ENCODE assay signal across 25 cellular contexts in the genomic region with DNA sequence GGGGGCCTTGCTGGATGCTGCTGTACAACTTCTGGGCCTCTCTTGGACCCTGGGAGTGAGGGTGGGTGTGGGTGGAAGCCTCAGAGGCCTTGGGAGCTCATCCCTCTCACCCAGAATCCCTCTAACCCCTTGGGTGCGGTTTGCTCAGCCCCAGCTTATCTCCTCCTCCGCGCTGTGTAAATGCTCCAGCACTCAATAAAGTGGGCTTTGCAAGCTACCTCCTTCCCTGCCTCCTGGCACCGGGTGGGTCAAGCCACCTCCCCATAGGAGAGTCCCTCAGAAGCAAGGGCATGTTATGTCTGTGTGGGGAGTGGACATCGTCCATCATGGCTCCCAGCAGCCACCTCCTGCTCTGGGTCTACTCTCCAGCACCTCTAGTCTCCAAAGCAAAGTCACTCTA. TPM values are rescaled to one million over a fixed set of nuclear protein-coding genes. Genes with fewer than 3 reads are reported as not detected.
DNase-seq lines count a peak whose midpoint lies in the region; ATAC-seq lines count a peak whose summit lies in the region.
"Had no signal": no experiment of that assay in that cellular context is flagged by ENCODE, and none has a peak within 500 bp of the region (broad histone marks: within the 10 kb centered on the region; RNA-seq: fewer than 3 reads in every experiment).

No MANE protein-coding gene starts in this region.

- 70 to 81% methylated on average over 5 of the region's 5 CpGs for WGBS in aorta, 2 donors

- H3K4me1 ChIP-seq in naive thymus-derived CD4-positive, alpha-beta T cell (ENCODE audit: control insufficient read depth in 2 of 2, insufficient read depth in 2 of 2, low read length in 2 of 2) = peaks cover 37 to 38% of the 10 kb centered on the region in 2 donors
- H3K4me1 ChIP-seq in aorta (ENCODE audit: control insufficient read depth in 1 of 2, insufficient read depth in 2 of 2, low read length in 2 of 2) = no peaks in the 10 kb centered on the region

- peaks cover 19 to 75% (median 25%) of the 10 kb centered on the region in 3 experiments for H3K36me3 ChIP-seq in naive thymus-derived CD4-positive, alpha-beta T cell (ENCODE audit: control insufficient read depth in 2 of 3, insufficient read depth in 3 of 3, low read length in 3 of 3)
- peaks cover 0 to 4% of the 10 kb centered on the region in 2 donors for H3K36me3 ChIP-seq in aorta (ENCODE audit: control insufficient read depth in 1 of 2, insufficient read depth in 2 of 2, low read length in 1 of 2)

- H3K4me3 Mint-ChIP-seq in activated naive CD4-positive, alpha-beta T cell treated with anti-CD3 and anti-CD28 coated beads, Interleukin-2, amount 10 ng/mL, durations not matched to agents 7 days and 5 days = no peak overlapping the region
- H3K4me3 Mint-ChIP-seq in activated naive CD4-positive, alpha-beta T cell treated with anti-CD3 and anti-CD28 coated beads for 36 hours = no peak overlapping the region
- H3K4me3 Mint-ChIP-seq in activated T-helper 2 cell treated with anti-CD3 and anti-CD28 coated beads, Interferon-gamma antibody, Interleukin-2, Interleukin-4, amounts not matched to agents 10 μg/mL and 5 μg/mL and 100 μg/mL, durations not matched to agents 14 hours and 24 hours and 36 hours (ENCODE audit: low read depth) = no peak overlapping the region
- no peak overlapping the region for H3K4me3 Mint-ChIP-seq in naive thymus-derived CD4-positive, alpha-beta T cell
- H3K4me3 Mint-ChIP-seq: T-helper 17 cell had no signal

- H3K27ac ChIP-seq in naive thymus-derived CD4-positive, alpha-beta T cell (ENCODE audit: low read depth, low read length) = peak overlapping the region; percentile 24
- H3K27ac ChIP-seq in aorta (ENCODE audit: low read depth in 1 of 2, low read length in 2 of 2) = no peak overlapping the region
- H3K27ac ChIP-seq: SK-N-MC had no signal

- no peak for DNase-seq in activated naive CD4-positive, alpha-beta T cell treated with anti-CD3 and anti-CD28 coated beads, Interleukin-2, amount 10 ng/mL, durations not matched to agents 7 days and 5 days
- DNase-seq in activated naive CD4-positive, alpha-beta T cell treated with anti-CD3 and anti-CD28 coated beads for 36 hours = no peak
- no peak for DNase-seq in activated T-helper 2 cell treated with anti-CD3 and anti-CD28 coated beads, Interferon-gamma antibody, Interleukin-2, Interleukin-4, amounts not matched to agents 10 μg/mL and 5 μg/mL and 100 μg/mL, durations not matched to agents 14 hours and 24 hours and 36 hours (ENCODE audit: low spot score)
- no peak for DNase-seq in naive thymus-derived CD4-positive, alpha-beta T cell
- DNase-seq in aorta = peak; percentile 24 to 53
- no peak for DNase-seq in MV-4-11 (lab: John Stamatoyannopoulos, UW)
- no peak for DNase-seq in NCI-H1417 (lab: John Stamatoyannopoulos, UW)
- DNase-seq: activated CD4-positive, alpha-beta T cell treated with anti-CD3 and anti-CD28 coated beads for 4 hours; activated naive CD4-positive, alpha-beta T cell treated with anti-CD3 and anti-CD28 coated beads, Interleukin-2, amount 50 U/mL, for 16 hours; C1 segment of cervical spinal cord; DMS 273 treated with DMSO at 0.1 percent for 48 hours; head of caudate nucleus; IMR-90; kidney glomerular epithelial cell; NCI-H1092 treated with DMSO at 0.1 percent for 48 hours; NCI-H2081; NCI-H345; NCI-H774; nucleus accumbens; T-helper 17 cell had no signal

- POLR2A ChIA-PET in naive thymus-derived CD4-positive, alpha-beta T cell (lab: Charles Lee) = interaction anchor here (0.6 to 1.8 kb wide), 4 partner anchors 19 to 160 kb away, joined by 3 to 4 read pairs (median 3); no protein-coding TSS in a partner anchor

- no peaks in the 10 kb centered on the region for H3K9me3 ChIP-seq in naive thymus-derived CD4-positive, alpha-beta T cell (ENCODE audit: control insufficient read depth in 2 of 3, low read length in 3 of 3)
- H3K9me3 ChIP-seq in aorta (ENCODE audit: control insufficient read depth, low read length) = no peaks in the 10 kb centered on the region
- H3K9me3 ChIP-seq: suprapubic skin had no signal

- no peaks in the 10 kb centered on the region for H3K27me3 ChIP-seq in naive thymus-derived CD4-positive, alpha-beta T cell (ENCODE audit: control insufficient read depth in 2 of 2, insufficient read depth in 2 of 2, low read length in 2 of 2)
- no peaks in the 10 kb centered on the region for H3K27me3 ChIP-seq in aorta (ENCODE audit: control insufficient read depth in 1 of 2, insufficient read depth in 2 of 2, low read length in 1 of 2)
- H3K27me3 ChIP-seq: suprapubic skin had no signal

- intact Hi-C loops in activated naive CD4-positive, alpha-beta T cell treated with anti-CD3 and anti-CD28 coated beads for 36 hours (cut with micrococcal nuclease) = no loop called here
- intact Hi-C loops in activated T-helper 2 cell treated with anti-CD3 and anti-CD28 coated beads, Interferon-gamma antibody, Interleukin-2, Interleukin-4, amounts not matched to agents 10 μg/mL and 5 μg/mL and 100 μg/mL, durations not matched to agents 14 hours and 24 hours and 36 hours (cut with micrococcal nuclease) = no loop called here
- intact Hi-C loops in naive thymus-derived CD4-positive, alpha-beta T cell (cut with micrococcal nuclease) = loop anchor here in 1 of 2 donors (10.0 kb wide), 1 partner anchor 445 kb away; the partner anchor contains the start of gene SEC14L5
- intact Hi-C loops in aorta (cut with DNase I) = no loop called here

- H3K27ac Mint-ChIP-seq in activated naive CD4-positive, alpha-beta T cell treated with anti-CD3 and anti-CD28 coated beads, Interleukin-2, amount 10 ng/mL, durations not matched to agents 7 days and 5 days = peak overlapping the region; percentile 67
- H3K27ac Mint-ChIP-seq in activated naive CD4-positive, alpha-beta T cell treated with anti-CD3 and anti-CD28 coated beads for 36 hours = no peak overlapping the region
- H3K27ac Mint-ChIP-seq in activated T-helper 2 cell treated with anti-CD3 and anti-CD28 coated beads, Interferon-gamma antibody, Interleukin-2, Interleukin-4, amounts not matched to agents 10 μg/mL and 5 μg/mL and 100 μg/mL, durations not matched to agents 14 hours and 24 hours and 36 hours = peak overlapping the region; percentile 33
- H3K27ac Mint-ChIP-seq in naive thymus-derived CD4-positive, alpha-beta T cell = peak overlapping the region in 6 of 9 donors; percentile 62 to 91 (median 80)

- no peak for ATAC-seq in naive thymus-derived CD4-positive, alpha-beta T cell
- ATAC-seq in aorta (ENCODE audit: low FRiP score) = no peak
- ATAC-seq: T-helper 17 cell had no signal

- H3K4me3 ChIP-seq in naive thymus-derived CD4-positive, alpha-beta T cell (ENCODE audit: low read length) = no peak overlapping the region
- no peak overlapping the region for H3K4me3 ChIP-seq in aorta (ENCODE audit: low read length in 2 of 2)
- H3K4me3 ChIP-seq: SK-N-MC, suprapubic skin had no signal

- CTCF ChIA-PET in activated naive CD4-positive, alpha-beta T cell treated with anti-CD3 and anti-CD28 coated beads, Interleukin-2, amount 10 ng/mL, durations not matched to agents 7 days and 5 days (lab: Charles Lee) = interaction anchor here (1.1 to 6.4 kb wide), 5 partner anchors 11 to 76 kb away, joined by 3 to 83 read pairs (median 5); no protein-coding TSS in a partner anchor
- CTCF ChIA-PET in activated naive CD4-positive, alpha-beta T cell treated with anti-CD3 and anti-CD28 coated beads for 36 hours (lab: Charles Lee) = interaction anchor here (0.5 to 6.3 kb wide), 4 partner anchors 10 to 76 kb away, joined by 4 to 93 read pairs (median 6); no protein-coding TSS in a partner anchor
- CTCF ChIA-PET in naive thymus-derived CD4-positive, alpha-beta T cell (lab: Charles Lee) = interaction anchor here (1.6 kb wide), 1 partner anchor 38 kb away, joined by 4 read pairs; no protein-coding TSS in a partner anchor

- H3K27me3 Mint-ChIP-seq in activated naive CD4-positive, alpha-beta T cell treated with anti-CD3 and anti-CD28 coated beads, Interleukin-2, amount 10 ng/mL, durations not matched to agents 7 days and 5 days = no peaks in the 10 kb centered on the region
- H3K27me3 Mint-ChIP-seq in activated naive CD4-positive, alpha-beta T cell treated with anti-CD3 and anti-CD28 coated beads for 36 hours (ENCODE audit: low read depth) = no peaks in the 10 kb centered on the region
- no peaks in the 10 kb centered on the region for H3K27me3 Mint-ChIP-seq in activated T-helper 2 cell treated with anti-CD3 and anti-CD28 coated beads, Interferon-gamma antibody, Interleukin-2, Interleukin-4, amounts not matched to agents 10 μg/mL and 5 μg/mL and 100 μg/mL, durations not matched to agents 14 hours and 24 hours and 36 hours (ENCODE audit: low read depth)
- no peaks in the 10 kb centered on the region for H3K27me3 Mint-ChIP-seq in naive thymus-derived CD4-positive, alpha-beta T cell
- H3K27me3 Mint-ChIP-seq: T-helper 17 cell had no signal

- peaks cover 64% of the 10 kb centered on the region for H3K36me3 Mint-ChIP-seq in activated naive CD4-positive, alpha-beta T cell treated with anti-CD3 and anti-CD28 coated beads, Interleukin-2, amount 10 ng/mL, durations not matched to agents 7 days and 5 days
- peaks cover 30% of the 10 kb centered on the region for H3K36me3 Mint-ChIP-seq in activated naive CD4-positive, alpha-beta T cell treated with anti-CD3 and anti-CD28 coated beads for 36 hours (ENCODE audit: low read depth)
- H3K36me3 Mint-ChIP-seq in activated T-helper 2 cell treated with anti-CD3 and anti-CD28 coated beads, Interferon-gamma antibody, Interleukin-2, Interleukin-4, amounts not matched to agents 10 μg/mL and 5 μg/mL and 100 μg/mL, durations not matched to agents 14 hours and 24 hours and 36 hours (ENCODE audit: low read depth) = peaks cover 64% of the 10 kb centered on the region
- peaks cover 9 to 40% (median 18%) of the 10 kb centered on the region in 5 donors for H3K36me3 Mint-ChIP-seq in naive thymus-derived CD4-positive, alpha-beta T cell

- no peaks in the 10 kb centered on the region for H3K9me3 Mint-ChIP-seq in activated naive CD4-positive, alpha-beta T cell treated with anti-CD3 and anti-CD28 coated beads, Interleukin-2, amount 10 ng/mL, durations not matched to agents 7 days and 5 days
- no peaks in the 10 kb centered on the region for H3K9me3 Mint-ChIP-seq in activated naive CD4-positive, alpha-beta T cell treated with anti-CD3 and anti-CD28 coated beads for 36 hours
- H3K9me3 Mint-ChIP-seq in activated T-helper 2 cell treated with anti-CD3 and anti-CD28 coated beads, Interferon-gamma antibody, Interleukin-2, Interleukin-4, amounts not matched to agents 10 μg/mL and 5 μg/mL and 100 μg/mL, durations not matched to agents 14 hours and 24 hours and 36 hours = no peaks in the 10 kb centered on the region
- H3K9me3 Mint-ChIP-seq in naive thymus-derived CD4-positive, alpha-beta T cell = no peaks in the 10 kb centered on the region

- peaks cover 64% of the 10 kb centered on the region for H3K4me1 Mint-ChIP-seq in activated naive CD4-positive, alpha-beta T cell treated with anti-CD3 and anti-CD28 coated beads, Interleukin-2, amount 10 ng/mL, durations not matched to agents 7 days and 5 days
- H3K4me1 Mint-ChIP-seq in activated naive CD4-positive, alpha-beta T cell treated with anti-CD3 and anti-CD28 coated beads for 36 hours (ENCODE audit: low read depth) = peaks cover 37% of the 10 kb centered on the region
- peaks cover 41% of the 10 kb centered on the region for H3K4me1 Mint-ChIP-seq in activated T-helper 2 cell treated with anti-CD3 and anti-CD28 coated beads, Interferon-gamma antibody, Interleukin-2, Interleukin-4, amounts not matched to agents 10 μg/mL and 5 μg/mL and 100 μg/mL, durations not matched to agents 14 hours and 24 hours and 36 hours (ENCODE audit: low read depth)
- peaks cover 32 to 73% (median 53%) of the 10 kb centered on the region in 7 donors for H3K4me1 Mint-ChIP-seq in naive thymus-derived CD4-positive, alpha-beta T cell

RNA-seq across cellular contexts. Expression of gene CDIP1, which starts 28.4 kb away (rescaled TPM):
- total RNA-seq in activated naive CD4-positive, alpha-beta T cell treated with anti-CD3 and anti-CD28 coated beads for 36 hours = 10 to 100 TPM; 31.9 to 35.7 TPM
- 46.0 and 47.9 TPM in 2 replicates for total RNA-seq in activated T-helper 2 cell treated with anti-CD3 and anti-CD28 coated beads, Interferon-gamma antibody, Interleukin-2, Interleukin-4, amounts not matched to agents 10 μg/mL and 5 μg/mL and 100 μg/mL, durations not matched to agents 14 hours and 24 hours and 36 hours
- 10 to 100 TPM; 28.1 to 41.1 (median 31.0) TPM for total RNA-seq in naive thymus-derived CD4-positive, alpha-beta T cell
- 10 to 100 TPM; 28.3 to 33.4 TPM for polyA plus RNA-seq in naive thymus-derived CD4-positive, alpha-beta T cell
- total RNA-seq in aorta = 10 to 100 TPM; 23.6 to 34.7 TPM
- 10 to 100 TPM; 12.5 to 18.4 TPM for polyA plus RNA-seq in aorta

RNA-seq across cellular contexts. Expression of gene HMOX2, which starts 33.9 kb away (rescaled TPM):
- total RNA-seq in activated naive CD4-positive, alpha-beta T cell treated with anti-CD3 and anti-CD28 coated beads for 36 hours = 10 to 100 TPM; 46.8 to 49.3 TPM
- 70.2 and 75.2 TPM in 2 replicates for total RNA-seq in activated T-helper 2 cell treated with anti-CD3 and anti-CD28 coated beads, Interferon-gamma antibody, Interleukin-2, Interleukin-4, amounts not matched to agents 10 μg/mL and 5 μg/mL and 100 μg/mL, durations not matched to agents 14 hours and 24 hours and 36 hours
- 10 to 100 TPM; 44.6 to 84.9 (median 61.0) TPM for total RNA-seq in naive thymus-derived CD4-positive, alpha-beta T cell
- 100 to 1,000 TPM; 127 to 163 TPM for polyA plus RNA-seq in naive thymus-derived CD4-positive, alpha-beta T cell
- total RNA-seq in aorta = 10 to 100 TPM; 25.1 to 28.6 TPM
- polyA plus RNA-seq in aorta = 10 to 100 TPM; 24.3 to 33.6 TPM

RNA-seq across cellular contexts. Expression of gene NMRAL1, which starts 35.7 kb away (rescaled TPM):
- total RNA-seq in activated naive CD4-positive, alpha-beta T cell treated with anti-CD3 and anti-CD28 coated beads for 36 hours = 10 to 100 TPM; 30.5 to 30.8 TPM
- 30.7 and 35.2 TPM in 2 replicates for total RNA-seq in activated T-helper 2 cell treated with anti-CD3 and anti-CD28 coated beads, Interferon-gamma antibody, Interleukin-2, Interleukin-4, amounts not matched to agents 10 μg/mL and 5 μg/mL and 100 μg/mL, durations not matched to agents 14 hours and 24 hours and 36 hours
- total RNA-seq in naive thymus-derived CD4-positive, alpha-beta T cell = 10 to 100 TPM; 34.2 to 72.7 (median 58.1) TPM
- polyA plus RNA-seq in naive thymus-derived CD4-positive, alpha-beta T cell = 10 to 100 TPM; 61.3 to 81.8 TPM
- 10 to 100 TPM; 23.5 to 28.9 TPM for total RNA-seq in aorta
- 10 to 100 TPM; 28.2 to 69.1 TPM for polyA plus RNA-seq in aorta

RNA-seq across cellular contexts. Expression of gene C16orf96, which starts 46.0 kb away (rescaled TPM):
- under 1 TPM; 0.07 to 0.30 TPM for total RNA-seq in activated naive CD4-positive, alpha-beta T cell treated with anti-CD3 and anti-CD28 coated beads for 36 hours
- 0.05 TPM in 1 of 2 replicates, not detected in the other for total RNA-seq in activated T-helper 2 cell treated with anti-CD3 and anti-CD28 coated beads, Interferon-gamma antibody, Interleukin-2, Interleukin-4, amounts not matched to agents 10 μg/mL and 5 μg/mL and 100 μg/mL, durations not matched to agents 14 hours and 24 hours and 36 hours
- under 1 TPM; 0.17 to 0.70 (median 0.64) TPM for total RNA-seq in naive thymus-derived CD4-positive, alpha-beta T cell
- not detected for polyA plus RNA-seq in naive thymus-derived CD4-positive, alpha-beta T cell
- total RNA-seq in aorta = under 1 TPM; 0.13 to 0.24 TPM
- polyA plus RNA-seq in aorta = not detected
- total RNA-seq: IMR-90, lung microvascular endothelial cell, pulmonary artery endothelial cell had no signal
- polyA plus RNA-seq: AG04450, IMR-90 had no signal

Comparison
In these comparisons a context has a peak if more than half of its experiments do, and no peak if none do; other contexts are left out.
1. DNase-seq: peak in aorta (2 of 2); none in activated naive CD4-positive, alpha-beta T cell treated with anti-CD3 and anti-CD28 coated beads, Interleukin-2, amount 10 ng/mL, durations not matched to agents 7 days and 5 days (single experiment), activated naive CD4-positive, alpha-beta T cell treated with anti-CD3 and anti-CD28 coated beads for 36 hours (single experiment), activated T-helper 2 cell treated with anti-CD3 and anti-CD28 coated beads, Interferon-gamma antibody, Interleukin-2, Interleukin-4, amounts not matched to agents 10 μg/mL and 5 μg/mL and 100 μg/mL, durations not matched to agents 14 hours and 24 hours and 36 hours (single experiment), naive thymus-derived CD4-positive, alpha-beta T cell (0 of 9), MV-4-11 (single experiment) and NCI-H1417 (0 of 3).